Comparison of ENCODE assay signal across 20 cellular contexts in the genomic region with DNA sequence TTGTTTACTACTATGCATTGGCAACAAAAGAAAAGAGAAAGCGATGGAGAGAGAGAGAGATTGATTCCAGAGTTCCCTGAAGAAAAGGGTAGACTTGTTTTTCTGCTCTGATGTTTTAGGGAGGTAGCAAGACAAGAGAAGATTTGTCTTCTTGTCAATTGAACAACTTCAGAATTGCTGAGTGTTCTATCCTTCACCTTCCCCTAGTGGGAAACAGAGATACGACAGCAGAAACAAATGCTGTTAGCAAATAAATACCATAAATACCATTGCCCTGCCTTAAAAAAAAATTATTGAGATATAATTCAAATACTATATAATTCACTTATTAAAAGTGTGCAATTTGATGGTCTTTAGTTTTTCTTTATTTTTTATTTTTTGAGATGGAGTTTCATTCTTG. TPM values are rescaled to one million over a fixed set of nuclear protein-coding genes. Genes with fewer than 3 reads are reported as not detected.
DNase-seq lines count a peak whose midpoint lies in the region; ATAC-seq and TF ChIP-seq lines count a peak whose summit lies in the region.
"Had no signal": no experiment of that assay in that cellular context is flagged by ENCODE, and none has a peak within 500 bp of the region (broad histone marks: within the 10 kb centered on the region; RNA-seq: fewer than 3 reads in every experiment).

No MANE protein-coding gene starts in this region.

- H3K56ac ChIP-seq in H9 (ENCODE audit: insufficient read length, low read depth, low read length) = no peak overlapping the region

- no peak overlapping the region for H3K4me3 ChIP-seq in ACC112 (ENCODE audit: low read depth, low read length)
- H3K4me3 ChIP-seq in cardiac fibroblast (replicated peaks in 1 of 2; ENCODE audit: low read depth in 2 of 2, low read length in 2 of 2) = no peak overlapping the region
- H3K4me3 ChIP-seq: BLaER1 treated with 17β-estradiol and CSF1 and Interleukin-3, amounts not matched to agents 10 nM and 100 nM; HAP-1 had no signal

- no peaks in the 10 kb centered on the region for H3K36me3 ChIP-seq in ACC112 (ENCODE audit: insufficient read depth, low read length)
- H3K36me3 ChIP-seq: BLaER1 treated with 17β-estradiol and CSF1 and Interleukin-3, amounts not matched to agents 10 nM and 100 nM; HAP-1 had no signal

- no peaks in the 10 kb centered on the region for H3K9me3 Mint-ChIP-seq in H9
- H3K9me3 Mint-ChIP-seq: CD8-positive, alpha-beta T cell had no signal

- no peak overlapping the region for H3T11ph ChIP-seq in H9 (ENCODE audit: low read length)

- peak overlapping the region; percentile 29 for H2AFZ ChIP-seq in ACC112 (ENCODE audit: low read length, unreplicated experiment)
- no peak overlapping the region for H2AFZ ChIP-seq in H9 (ENCODE audit: low read length)

- no peak overlapping the region for H3K27ac Mint-ChIP-seq in H9
- H3K27ac Mint-ChIP-seq: CD8-positive, alpha-beta T cell had no signal

- H4K20me1 ChIP-seq in H9 (ENCODE audit: control insufficient read depth, insufficient read depth, insufficient read length) = no peaks in the 10 kb centered on the region
- H4K20me1 ChIP-seq: BLaER1 treated with 17β-estradiol and CSF1 and Interleukin-3, amounts not matched to agents 10 nM and 100 nM had no signal

- no peaks in the 10 kb centered on the region for H3K23me2 ChIP-seq in H9 (ENCODE audit: insufficient read length, low read depth, low read length, poor library complexity, severe bottlenecking)

- H3K4me3 Mint-ChIP-seq in H9 = no peak overlapping the region
- H3K4me3 Mint-ChIP-seq: CD8-positive, alpha-beta T cell had no signal

- no peaks in the 10 kb centered on the region for H3K36me3 Mint-ChIP-seq in H9 (ENCODE audit: insufficient read depth in 1 of 3, low read depth in 3 of 3)
- H3K36me3 Mint-ChIP-seq: CD8-positive, alpha-beta T cell had no signal

- no peaks in the 10 kb centered on the region for H3K79me2 ChIP-seq in ACC112 (ENCODE audit: control insufficient read depth, insufficient read depth, low read length, unreplicated experiment)
- H3K79me2 ChIP-seq in H9 (ENCODE audit: insufficient read depth, low read length) = no peaks in the 10 kb centered on the region; the same call in 1 of the 2 replicates

- WGBS in H9 (ENCODE audit: extremely low coverage, insufficient read length, low lambda C conversion rate) = no CpG with 5 or more reads among the region's 2 CpGs

- no peak overlapping the region for H3K14ac ChIP-seq in H9 (ENCODE audit: insufficient read depth, low read length)

- H2BK120ac ChIP-seq in H9 (ENCODE audit: low read depth, low read length, poor library complexity, severe bottlenecking) = no peak overlapping the region

- H3K79me1 ChIP-seq in H9 (ENCODE audit: insufficient read depth, low read depth, low read length, poor library complexity, severe bottlenecking) = no peaks in the 10 kb centered on the region

- no peak overlapping the region for H3K9ac ChIP-seq in H9 (ENCODE audit: extremely low read depth, insufficient read length, low read length)
- H3K9ac ChIP-seq: BLaER1 treated with 17β-estradiol and CSF1 and Interleukin-3, amounts not matched to agents 10 nM and 100 nM had no signal

- TF ChIP-seq CTCF in H9 (conservative IDR thresholded peaks at IDR 0.05) (peak; percentile 42), cardiac fibroblast (IDR thresholded peaks at IDR 0.05; ENCODE audit: low read depth, low read length) (peak; percentile 10), foreskin keratinocyte (conservative IDR thresholded peaks at IDR 0.05) (peak; percentile 14)

- no peak overlapping the region for H2BK12ac ChIP-seq in H9 (ENCODE audit: insufficient read length, low read depth, low read length)

- no peak overlapping the region for H3K4me2 ChIP-seq in H9 (ENCODE audit: insufficient read depth, insufficient read length, low read length)
- H3K4me2 ChIP-seq: BLaER1 treated with 17β-estradiol and CSF1 and Interleukin-3, amounts not matched to agents 10 nM and 100 nM had no signal

- no peak overlapping the region for H2BK15ac ChIP-seq in H9 (ENCODE audit: low read depth, low read length)

- H3K18ac ChIP-seq in H9 (ENCODE audit: insufficient read length, low read depth, low read length) = no peak overlapping the region

- H3K27me3 ChIP-seq in ACC112 (ENCODE audit: insufficient read depth, low read length) (no peaks in the 10 kb centered on the region), H9 (ENCODE audit: insufficient read depth, low read length) (no peaks in the 10 kb centered on the region), foreskin keratinocyte (no peaks in the 10 kb centered on the region)
- H3K27me3 ChIP-seq: BLaER1 treated with 17β-estradiol and CSF1 and Interleukin-3, amounts not matched to agents 10 nM and 100 nM had no signal

- no peak overlapping the region for H4K8ac ChIP-seq in H9 (replicated peaks; ENCODE audit: insufficient read length, low read depth, low read length)

- H3K23ac ChIP-seq in H9 (ENCODE audit: insufficient read length, low read depth, low read length) = no peak overlapping the region

- no peak overlapping the region for H3K27ac ChIP-seq in ACC112 (ENCODE audit: low read depth, low read length)
- no peak overlapping the region for H3K27ac ChIP-seq in H9 (ENCODE audit: insufficient read length, low read depth, low read length)
- no peak overlapping the region for H3K27ac ChIP-seq in foreskin keratinocyte
- H3K27ac ChIP-seq: BLaER1 treated with 17β-estradiol and CSF1 and Interleukin-3, amounts not matched to agents 10 nM and 100 nM had no signal

- peaks cover 0 to 2% of the 10 kb centered on the region in 2 experiments; a peak in 1 of 4 replicates for H3K4me1 Mint-ChIP-seq in H9

- no peak overlapping the region for H4K91ac ChIP-seq in H9 (ENCODE audit: insufficient read length, low read depth, low read length)

- H3K9me3 ChIP-seq in H9 (ENCODE audit: control insufficient read depth, low read depth, low read length) = no peaks in the 10 kb centered on the region
- H3K9me3 ChIP-seq: BLaER1 treated with 17β-estradiol and CSF1 and Interleukin-3, amounts not matched to agents 10 nM and 100 nM; HAP-1 had no signal

- DNase-seq in H9 (no peak), cardiac fibroblast (ENCODE audit: low read depth in 2 of 2) (no peak), foreskin keratinocyte (no peak), MV-4-11 (lab: John Stamatoyannopoulos, UW) (no peak), DMS153 treated with DMSO at 0.1 percent for 48 hours (lab: John Stamatoyannopoulos, UW; ENCODE audit: unreplicated experiment) (no peak), NCI-H446 (lab: John Stamatoyannopoulos, UW) (no peak), activated gamma-delta T cell (lab: John Stamatoyannopoulos, UW) (no peak)
- DNase-seq: CD8-positive, alpha-beta T cell; DMS79; MM.1S; NCI-H1105; NCI-H1694; NCI-H2081 treated with DMSO at 0.1 percent for 48 hours; NCI-H510A; NCI-H748 treated with DMSO at 0.1 percent for 48 hours; NK-92 treated with Interleukin-12 subunit alpha and Interleukin-12 subunit beta, amount 100 ng/mL, for 24 hours; SHP77 had no signal

- H2BK20ac ChIP-seq in H9 (ENCODE audit: low read depth, low read length, poor library complexity, severe bottlenecking) = no peak overlapping the region

- H2AK5ac ChIP-seq in H9 (ENCODE audit: insufficient read length, low read length) = no peak overlapping the region

- H3K4me1 ChIP-seq in ACC112 (ENCODE audit: control insufficient read depth, insufficient read depth, low read length, unreplicated experiment) = peaks cover 3% of the 10 kb centered on the region
- H3K4me1 ChIP-seq in H9 (ENCODE audit: insufficient read depth, low read length) = no peaks in the 10 kb centered on the region
- peaks cover under 1% of the 10 kb centered on the region for H3K4me1 ChIP-seq in foreskin keratinocyte
- H3K4me1 ChIP-seq: BLaER1 treated with 17β-estradiol and CSF1 and Interleukin-3, amounts not matched to agents 10 nM and 100 nM; HAP-1 had no signal

- H2BK5ac ChIP-seq in H9 (ENCODE audit: insufficient read length, low read length) = no peak overlapping the region

- no peak overlapping the region for H4K5ac ChIP-seq in H9 (ENCODE audit: insufficient read length, low read depth, low read length)

- H3K4ac ChIP-seq in H9 (ENCODE audit: low read depth, low read length) = no peak overlapping the region

- H3K27me3 Mint-ChIP-seq in H9 (ENCODE audit: low read depth) = no peaks in the 10 kb centered on the region; the same call in 1 of the 2 replicates

- ATAC-seq in foreskin keratinocyte = no peak
- ATAC-seq: CD8-positive, alpha-beta T cell had no signal

RNA-seq across cellular contexts. Expression of gene HECW2, which starts 19.9 kb away (rescaled TPM):
- total RNA-seq in H9 (2021) (3.9 and 4.2 TPM in 2 replicates), foreskin keratinocyte (0.35 and 1.3 TPM in 2 replicates)
- 0.04 and 0.43 TPM in 2 replicates for polyA plus RNA-seq in foreskin keratinocyte

RNA-seq across cellular contexts. Expression of gene CCDC150, which starts 26.2 kb away (rescaled TPM):
- total RNA-seq in H9 (2021) (22.1 and 26.2 TPM in 2 replicates), foreskin keratinocyte (5.5 and 6.9 TPM in 2 replicates)
- 2.4 and 2.5 TPM in 2 replicates for polyA plus RNA-seq in foreskin keratinocyte
